Comparison of ENCODE assay signal across 1 cellular context in genomic region chr4:815464-816146, GRCh38.
TF ChIP-seq lines count a peak whose summit lies in the region.

No MANE protein-coding gene starts in this region.

TF ChIP-seq in HepG2, 621 proteins besides CTCF, POLR2A, EP300 and RAD21 (continued from another document and continues in another):
- TF ChIP-seq CERS6 (CRISPR knock-in tag; IDR thresholded peaks at IDR 0.05) = no peak
- TF ChIP-seq THAP11 (CRISPR knock-in tag; IDR thresholded peaks at IDR 0.05) = peak; percentile 43; the same call in 1 of the 2 replicates
- no peak for TF ChIP-seq MBD4 (IDR thresholded peaks at IDR 0.05; ENCODE audit: borderline replicate concordance, low read length)
- peak; percentile 72 for TF ChIP-seq ASH2L (IDR thresholded peaks at IDR 0.05; ENCODE audit: insufficient read length, low read depth, low read length)
- peak; percentile 75; the same call in 1 of the 2 replicates for TF ChIP-seq ZNF292 (CRISPR knock-in tag; IDR thresholded peaks at IDR 0.05; ENCODE audit: borderline replicate concordance, low read depth)
- TF ChIP-seq ZGPAT (CRISPR knock-in tag; IDR thresholded peaks at IDR 0.05) = peak; percentile 60; the same call in 1 of the 2 replicates
- TF ChIP-seq MAX (IDR thresholded peaks at IDR 0.05) = peak; percentile 49
- no peak for TF ChIP-seq KDM5A (IDR thresholded peaks at IDR 0.05; ENCODE audit: borderline replicate concordance, low read length)
- no peak for TF ChIP-seq GMEB2 (CRISPR knock-in tag; IDR thresholded peaks at IDR 0.05; ENCODE audit: low read depth)
- peak; percentile 89 for TF ChIP-seq SALL1 (CRISPR knock-in tag; IDR thresholded peaks at IDR 0.05)
- no peak for TF ChIP-seq FOXA1 (IDR thresholded peaks at IDR 0.05)
- peak; percentile 80 for TF ChIP-seq FOXA1 (CRISPR knock-in tag; IDR thresholded peaks at IDR 0.05)
- peak; percentile 63 for TF ChIP-seq ELF3 (CRISPR knock-in tag; IDR thresholded peaks at IDR 0.05)
- TF ChIP-seq ZNF235 (CRISPR knock-in tag; IDR thresholded peaks at IDR 0.05; ENCODE audit: borderline replicate concordance) = no peak
- peak; percentile 50; the same call in 1 of the 2 replicates for TF ChIP-seq MYC (CRISPR knock-in tag; IDR thresholded peaks at IDR 0.05; ENCODE audit: borderline replicate concordance)
- peak; percentile 88 for TF ChIP-seq HNF4A (CRISPR knock-in tag; IDR thresholded peaks at IDR 0.05)
- peak; percentile 76 for TF ChIP-seq NCOA2 (CRISPR knock-in tag; IDR thresholded peaks at IDR 0.05)
- TF ChIP-seq YEATS4 (CRISPR knock-in tag; IDR thresholded peaks at IDR 0.05; ENCODE audit: borderline replicate concordance) = 0 out of 2 replicates have a peak, but pooled peaks have one; percentile 30
- TF ChIP-seq SKIL (CRISPR knock-in tag; IDR thresholded peaks at IDR 0.05; ENCODE audit: borderline replicate concordance) = peak; percentile 70
- TF ChIP-seq SMAD9 (CRISPR knock-in tag; IDR thresholded peaks at IDR 0.05) = no peak
- 0 out of 2 replicates have a peak, but pooled peaks have one; percentile 27 for TF ChIP-seq SRF (IDR thresholded peaks at IDR 0.05; ENCODE audit: low read depth, low read length)
- TF ChIP-seq KDM6A (CRISPR knock-in tag; IDR thresholded peaks at IDR 0.05; ENCODE audit: low read depth) = peak; percentile 73; the same call in 1 of the 2 replicates
- TF ChIP-seq ZNF639 (CRISPR knock-in tag; conservative IDR thresholded peaks at IDR 0.05) = 0 out of 2 replicates have a peak, but pooled peaks have one; percentile 34
- peak; percentile 56; the same call in 1 of the 2 replicates for TF ChIP-seq ZNF3 (CRISPR knock-in tag; IDR thresholded peaks at IDR 0.05)
- TF ChIP-seq NR0B2 (CRISPR knock-in tag; IDR thresholded peaks at IDR 0.05) = 0 out of 2 replicates have a peak, but pooled peaks have one; percentile 28
- TF ChIP-seq ZNF160 (CRISPR knock-in tag; IDR thresholded peaks at IDR 0.05) = 0 out of 2 replicates have a peak, but pooled peaks have one; percentile 31
- TF ChIP-seq CHCHD3 (CRISPR knock-in tag; IDR thresholded peaks at IDR 0.05) = no peak
- peak; percentile 82 for TF ChIP-seq SAP130 (CRISPR knock-in tag; IDR thresholded peaks at IDR 0.05; ENCODE audit: low read depth)
- TF ChIP-seq ZNF12 (CRISPR knock-in tag; IDR thresholded peaks at IDR 0.05) = peak; percentile 31; the same call in 1 of the 2 replicates
- 0 out of 2 replicates have a peak, but pooled peaks have one; percentile 22 for TF ChIP-seq HMGXB3 (CRISPR knock-in tag; IDR thresholded peaks at IDR 0.05; ENCODE audit: borderline replicate concordance)
- TF ChIP-seq CREM (IDR thresholded peaks at IDR 0.05) = peak; percentile 49
- no peak for TF ChIP-seq CREM (CRISPR knock-in tag; IDR thresholded peaks at IDR 0.05)
- TF ChIP-seq RERE (CRISPR knock-in tag; IDR thresholded peaks at IDR 0.05; ENCODE audit: low read depth) = peak; percentile 78
- no peak for TF ChIP-seq BHLHE40 (IDR thresholded peaks at IDR 0.05; ENCODE audit: low read length)
- TF ChIP-seq NR2F2 (IDR thresholded peaks at IDR 0.05; ENCODE audit: borderline replicate concordance, low read depth) = 0 out of 2 replicates have a peak, but pooled peaks have one; percentile 46
- 0 out of 2 replicates have a peak, but pooled peaks have one; percentile 59 for TF ChIP-seq PITX1 (CRISPR knock-in tag; IDR thresholded peaks at IDR 0.05)
- TF ChIP-seq ZNF781 (CRISPR knock-in tag; IDR thresholded peaks at IDR 0.05; ENCODE audit: borderline replicate concordance, not compliant biosample characterization) = peak; percentile 61
- TF ChIP-seq RXRB (CRISPR knock-in tag; IDR thresholded peaks at IDR 0.05; ENCODE audit: borderline replicate concordance) = peak; percentile 66
- no peak for TF ChIP-seq HOMEZ (CRISPR knock-in tag; IDR thresholded peaks at IDR 0.05; ENCODE audit: low read depth)
